26 cellular contexts compared by ENCODE assay signal in the genomic region with DNA sequence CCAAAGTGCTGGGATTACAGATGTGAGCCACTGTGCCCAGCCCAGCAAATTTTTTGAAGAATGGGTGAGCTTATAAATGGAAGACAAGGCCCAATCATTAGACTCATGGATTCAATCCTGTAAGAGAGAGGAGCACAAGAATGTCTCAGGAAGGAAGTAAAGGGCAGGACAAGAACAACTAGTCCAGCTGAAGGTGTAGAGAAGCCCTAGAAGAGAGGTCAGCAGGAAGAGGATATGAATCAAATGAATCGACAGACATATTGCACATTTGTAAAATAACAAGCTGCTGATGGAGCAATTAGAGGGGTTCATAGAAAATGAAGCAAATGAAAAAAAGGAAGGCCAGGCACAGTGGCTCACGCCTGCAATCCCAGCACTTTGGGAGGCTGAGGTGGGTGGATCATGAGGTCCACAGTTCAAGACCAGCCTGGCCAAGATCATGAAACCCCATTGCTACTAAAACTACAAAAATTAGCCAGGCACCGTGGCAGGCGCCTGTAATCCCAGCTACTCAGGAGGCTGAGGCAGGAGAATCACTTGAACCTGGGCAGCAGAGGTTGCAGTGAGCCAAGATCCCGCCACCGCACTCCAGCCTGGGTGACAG.
"Had no signal": no experiment of that assay in that cellular context is flagged by ENCODE, and none has a peak within 500 bp of the region (broad histone marks: within the 10 kb centered on the region; RNA-seq: fewer than 3 reads in every experiment).

No MANE protein-coding gene starts in this region.

- H3K4me3 Mint-ChIP-seq: memory B cell; naive thymus-derived CD4-positive, alpha-beta T cell; natural killer cell treated with Interleukin-12 subunit alpha and Interleukin-12 subunit beta and Interleukin-15 and Interleukin-18, amount 100 ng/mL, for 72 hours; stimulated activated memory B cell treated with anti-CD40 and anti-IgM and Interleukin-4, amounts not matched to agents 10 μg/mL and 1 μg/mL and 100 μg/mL, for 72 hours; stimulated activated naive CD8-positive, alpha-beta T cell treated with anti-CD3 and anti-CD28 coated beads, Interleukin-15, amount 100 ng/mL, for 72 hours had no signal

- H3K9me3 Mint-ChIP-seq: natural killer cell treated with Interleukin-12 subunit alpha and Interleukin-12 subunit beta and Interleukin-15 and Interleukin-18, amount 100 ng/mL, for 72 hours; stimulated activated naive CD8-positive, alpha-beta T cell treated with anti-CD3 and anti-CD28 coated beads, Interleukin-15, amount 100 ng/mL, for 72 hours had no signal

- H3K27me3 Mint-ChIP-seq: stimulated activated naive CD8-positive, alpha-beta T cell treated with anti-CD3 and anti-CD28 coated beads, Interleukin-15, amount 100 ng/mL, for 72 hours had no signal

- ATAC-seq: left colon; left lung; lower lobe of right lung; mucosa of descending colon; naive thymus-derived CD4-positive, alpha-beta T cell; natural killer cell treated with Interleukin-12 subunit alpha and Interleukin-12 subunit beta and Interleukin-15 and Interleukin-18, amount 100 ng/mL, for 72 hours; pancreas; psoas muscle; right lobe of liver; stimulated activated memory B cell treated with anti-CD40 and anti-IgM and Interleukin-4, amounts not matched to agents 10 μg/mL and 1 μg/mL and 100 μg/mL, for 72 hours; stimulated activated naive CD8-positive, alpha-beta T cell treated with anti-CD3 and anti-CD28 coated beads, Interleukin-15, amount 100 ng/mL, for 72 hours had no signal

- H3K27me3 ChIP-seq: left lung, pancreas, right atrium auricular region, right lobe of liver, tibial nerve, upper lobe of left lung had no signal

- H3K4me1 Mint-ChIP-seq: memory B cell; naive thymus-derived CD4-positive, alpha-beta T cell; stimulated activated memory B cell treated with anti-CD40 and anti-IgM and Interleukin-4, amounts not matched to agents 10 μg/mL and 1 μg/mL and 100 μg/mL, for 72 hours; stimulated activated naive CD8-positive, alpha-beta T cell treated with anti-CD3 and anti-CD28 coated beads, Interleukin-15, amount 100 ng/mL, for 72 hours had no signal

- H3K36me3 ChIP-seq: left lung, lower lobe of right lung, pancreas, right atrium auricular region, right lobe of liver, tibial nerve, upper lobe of left lung had no signal

- H3K4me3 ChIP-seq: left lung, lower lobe of right lung, mucosa of descending colon, pancreas, psoas muscle, right atrium auricular region, right lobe of liver, smooth muscle cell, tibial nerve, upper lobe of left lung had no signal

- H3K27ac Mint-ChIP-seq: memory B cell; naive thymus-derived CD4-positive, alpha-beta T cell; natural killer cell treated with Interleukin-12 subunit alpha and Interleukin-12 subunit beta and Interleukin-15 and Interleukin-18, amount 100 ng/mL, for 72 hours; stimulated activated memory B cell treated with anti-CD40 and anti-IgM and Interleukin-4, amounts not matched to agents 10 μg/mL and 1 μg/mL and 100 μg/mL, for 72 hours; stimulated activated naive CD8-positive, alpha-beta T cell treated with anti-CD3 and anti-CD28 coated beads, Interleukin-15, amount 100 ng/mL, for 72 hours had no signal

- H3K4me1 ChIP-seq: left lung, lower lobe of right lung, pancreas, psoas muscle, right atrium auricular region, right lobe of liver, tibial nerve, upper lobe of left lung had no signal

- H3K9me3 ChIP-seq: lower lobe of right lung, mucosa of descending colon, pancreas, psoas muscle, right atrium auricular region, right lobe of liver, upper lobe of left lung had no signal

- H3K27ac ChIP-seq: left lung, lower lobe of right lung, pancreas, psoas muscle, right atrium auricular region, right lobe of liver, tibial nerve, upper lobe of left lung had no signal

- DNase-seq: hippocampal formation; kidney; left colon; left lung; lower lobe of right lung; midbrain; mucosa of descending colon; naive thymus-derived CD4-positive, alpha-beta T cell; pancreas; posterior cingulate gyrus; psoas muscle; right lobe of liver; stimulated activated CD4-positive, alpha-beta T cell treated with anti-CD3 and anti-CD28 coated beads, Interleukin-1b, Interleukin-23, amount 100 ng/mL, for 48 hours; stimulated activated CD4-positive, alpha-beta T cell treated with anti-CD3 and anti-CD28 coated beads, Interleukin-2, amount 100 ng/mL, for 48 hours; stimulated activated CD4-positive, alpha-beta T cell treated with anti-CD3 and anti-CD28 coated beads, Interleukin-4, amount 100 ng/mL, for 4 hours; stimulated activated CD8-positive, alpha-beta memory T cell treated with anti-CD3 and anti-CD28 coated beads, Interleukin-4, amount 100 ng/mL, for 48 hours; stimulated activated naive CD4-positive, alpha-beta T cell treated with Interleukin-2 at 50 U/mL for 16 hours; stimulated activated naive CD8-positive, alpha-beta T cell treated with anti-CD3 and anti-CD28 coated beads, Interleukin-15, amount 100 ng/mL, for 72 hours; substantia nigra; upper lobe of left lung had no signal

- H3K36me3 Mint-ChIP-seq: natural killer cell treated with Interleukin-12 subunit alpha and Interleukin-12 subunit beta and Interleukin-15 and Interleukin-18, amount 100 ng/mL, for 72 hours had no signal
